Comparison of ENCODE assay signal across 11 cellular contexts in genomic region chr6:63640062-63640461, GRCh38. TPM values are rescaled to one million over a fixed set of nuclear protein-coding genes. Genes with fewer than 3 reads are reported as not detected.
DNase-seq lines count a peak whose midpoint lies in the region; ATAC-seq and TF ChIP-seq lines count a peak whose summit lies in the region.
"Had no signal": no experiment of that assay in that cellular context is flagged by ENCODE, and none has a peak within 500 bp of the region (broad histone marks: within the 10 kb centered on the region; RNA-seq: fewer than 3 reads in every experiment).

No MANE protein-coding gene starts in this region.

- H3K4me1 Mint-ChIP-seq in activated CD4-positive, alpha-beta memory T cell treated with anti-CD3 and anti-CD28 coated beads for 36 hours (ENCODE audit: low read depth), result peaks cover 63% of the 10 kb centered on the region
- H3K4me1 Mint-ChIP-seq in activated CD4-positive, alpha-beta memory T cell treated with anti-CD3 and anti-CD28 coated beads, Interleukin-2, amount 10 ng/mL, durations not matched to agents 7 days and 5 days, result peaks cover 55% of the 10 kb centered on the region
- H3K4me1 Mint-ChIP-seq in stimulated activated effector memory CD8-positive, alpha-beta T cell treated with anti-CD3 and anti-CD28 coated beads, Interleukin-12 subunit alpha, Interleukin-12 subunit beta, amount 100 ng/mL, for 72 hours, result peaks cover 40% of the 10 kb centered on the region

- DNase-seq in activated CD4-positive, alpha-beta memory T cell treated with anti-CD3 and anti-CD28 coated beads for 36 hours, result no peak
- no peak for DNase-seq in activated CD4-positive, alpha-beta memory T cell treated with anti-CD3 and anti-CD28 coated beads, Interleukin-2, amount 10 ng/mL, durations not matched to agents 7 days and 5 days
- peak; percentile 26 for DNase-seq in NCI-H226
- peak; percentile 91 for DNase-seq in fibroblast of mammary gland (ENCODE audit: low read depth)
- no peak for DNase-seq in stimulated activated effector memory CD8-positive, alpha-beta T cell treated with anti-CD3 and anti-CD28 coated beads, Interleukin-12 subunit alpha, Interleukin-12 subunit beta, amount 100 ng/mL, for 72 hours (ENCODE audit: low spot score in 2 of 2)
- no peak for DNase-seq in testis
- no peak for DNase-seq in NCI-H1105 treated with DMSO at 0.1 percent for 48 hours (lab: John Stamatoyannopoulos, UW)
- DNase-seq in DMS 273 treated with DMSO at 0.1 percent for 48 hours (lab: John Stamatoyannopoulos, UW), result no peak
- DNase-seq: cortex of kidney, NCI-H2081 treated with DMSO at 0.1 percent for 48 hours had no signal

- H3K9me3 Mint-ChIP-seq in activated CD4-positive, alpha-beta memory T cell treated with anti-CD3 and anti-CD28 coated beads for 36 hours, result no peaks in the 10 kb centered on the region
- H3K9me3 Mint-ChIP-seq in activated CD4-positive, alpha-beta memory T cell treated with anti-CD3 and anti-CD28 coated beads, Interleukin-2, amount 10 ng/mL, durations not matched to agents 7 days and 5 days, result no peaks in the 10 kb centered on the region
- no peaks in the 10 kb centered on the region for H3K9me3 Mint-ChIP-seq in stimulated activated effector memory CD8-positive, alpha-beta T cell treated with anti-CD3 and anti-CD28 coated beads, Interleukin-12 subunit alpha, Interleukin-12 subunit beta, amount 100 ng/mL, for 72 hours

- H3K4me3 ChIP-seq in fibroblast of mammary gland (ENCODE audit: control insufficient read depth, low read depth, low read length), result no peak overlapping the region
- no peak overlapping the region for H3K4me3 ChIP-seq in testis

- peaks cover 2% of the 10 kb centered on the region for H3K36me3 Mint-ChIP-seq in activated CD4-positive, alpha-beta memory T cell treated with anti-CD3 and anti-CD28 coated beads for 36 hours
- peaks cover 17% of the 10 kb centered on the region for H3K36me3 Mint-ChIP-seq in activated CD4-positive, alpha-beta memory T cell treated with anti-CD3 and anti-CD28 coated beads, Interleukin-2, amount 10 ng/mL, durations not matched to agents 7 days and 5 days (ENCODE audit: low read depth)
- H3K36me3 Mint-ChIP-seq in stimulated activated effector memory CD8-positive, alpha-beta T cell treated with anti-CD3 and anti-CD28 coated beads, Interleukin-12 subunit alpha, Interleukin-12 subunit beta, amount 100 ng/mL, for 72 hours, result peaks cover 26% of the 10 kb centered on the region

- CTCF ChIA-PET in activated CD4-positive, alpha-beta memory T cell treated with anti-CD3 and anti-CD28 coated beads for 36 hours (lab: Charles Lee), result interaction anchor here (1.0 kb wide), 1 partner anchor 42 kb away, joined by 3 read pairs; no protein-coding TSS in a partner anchor
- CTCF ChIA-PET in activated CD4-positive, alpha-beta memory T cell treated with anti-CD3 and anti-CD28 coated beads, Interleukin-2, amount 10 ng/mL, durations not matched to agents 7 days and 5 days (lab: Charles Lee), result interaction anchor here (1.0 kb wide), 1 partner anchor 42 kb away, joined by 4 read pairs; no protein-coding TSS in a partner anchor

- peaks cover 19% of the 10 kb centered on the region for H3K4me1 ChIP-seq in testis

- peak; percentile 55 for ATAC-seq in stimulated activated effector memory CD8-positive, alpha-beta T cell treated with anti-CD3 and anti-CD28 coated beads, Interleukin-12 subunit alpha, Interleukin-12 subunit beta, amount 100 ng/mL, for 72 hours

- POLR2A ChIA-PET in activated CD4-positive, alpha-beta memory T cell treated with anti-CD3 and anti-CD28 coated beads for 36 hours (lab: Charles Lee), result no interaction called here
- POLR2A ChIA-PET in activated CD4-positive, alpha-beta memory T cell treated with anti-CD3 and anti-CD28 coated beads, Interleukin-2, amount 10 ng/mL, durations not matched to agents 7 days and 5 days (lab: Charles Lee), result no interaction called here

- WGBS in testis, 2 donors, result 36 to 37% methylated on average over 2 of the region's 2 CpGs

- no peaks in the 10 kb centered on the region for H3K27me3 Mint-ChIP-seq in activated CD4-positive, alpha-beta memory T cell treated with anti-CD3 and anti-CD28 coated beads for 36 hours
- H3K27me3 Mint-ChIP-seq in activated CD4-positive, alpha-beta memory T cell treated with anti-CD3 and anti-CD28 coated beads, Interleukin-2, amount 10 ng/mL, durations not matched to agents 7 days and 5 days, result no peaks in the 10 kb centered on the region

- peak overlapping the region; percentile 11 for H3K27ac Mint-ChIP-seq in activated CD4-positive, alpha-beta memory T cell treated with anti-CD3 and anti-CD28 coated beads for 36 hours
- no peak overlapping the region for H3K27ac Mint-ChIP-seq in activated CD4-positive, alpha-beta memory T cell treated with anti-CD3 and anti-CD28 coated beads, Interleukin-2, amount 10 ng/mL, durations not matched to agents 7 days and 5 days
- no peak overlapping the region for H3K27ac Mint-ChIP-seq in stimulated activated effector memory CD8-positive, alpha-beta T cell treated with anti-CD3 and anti-CD28 coated beads, Interleukin-12 subunit alpha, Interleukin-12 subunit beta, amount 100 ng/mL, for 72 hours

- H3K27me3 ChIP-seq in testis, result no peaks in the 10 kb centered on the region

- TF ChIP-seq POLR2A in testis (IDR thresholded peaks at IDR 0.05), result no peak

- H3K36me3 ChIP-seq in testis (ENCODE audit: low read depth, missing control alignments), result no peaks in the 10 kb centered on the region

- H3K4me3 Mint-ChIP-seq in activated CD4-positive, alpha-beta memory T cell treated with anti-CD3 and anti-CD28 coated beads for 36 hours, result no peak overlapping the region
- no peak overlapping the region for H3K4me3 Mint-ChIP-seq in activated CD4-positive, alpha-beta memory T cell treated with anti-CD3 and anti-CD28 coated beads, Interleukin-2, amount 10 ng/mL, durations not matched to agents 7 days and 5 days
- no peak overlapping the region for H3K4me3 Mint-ChIP-seq in stimulated activated effector memory CD8-positive, alpha-beta T cell treated with anti-CD3 and anti-CD28 coated beads, Interleukin-12 subunit alpha, Interleukin-12 subunit beta, amount 100 ng/mL, for 72 hours

- TF ChIP-seq CTCF in fibroblast of mammary gland (conservative IDR thresholded peaks at IDR 0.05; ENCODE audit: control insufficient read depth, insufficient read depth, low read depth, low read length) (no peak), testis (IDR thresholded peaks at IDR 0.05) (no peak)

- intact Hi-C loops in activated CD4-positive, alpha-beta memory T cell treated with anti-CD3 and anti-CD28 coated beads for 36 hours (cut with micrococcal nuclease), result no loop called here
- intact Hi-C loops in testis (cut with DNase I; ENCODE audit: low total_unique reads), result no loop called here

- no peaks in the 10 kb centered on the region for H3K9me3 ChIP-seq in testis

- no peak overlapping the region for H3K27ac ChIP-seq in testis
- H3K27ac ChIP-seq: SK-N-MC had no signal

RNA-seq across cellular contexts. Expression of gene PHF3, which starts 4.5 kb away (rescaled TPM):
- total RNA-seq in activated CD4-positive, alpha-beta memory T cell treated with anti-CD3 and anti-CD28 coated beads for 36 hours, result 10 to 100 TPM; 43.0 to 43.2 TPM
- 10 to 100 TPM; 53.9 to 57.8 TPM for total RNA-seq in activated CD4-positive, alpha-beta memory T cell treated with anti-CD3 and anti-CD28 coated beads, Interleukin-2, amount 10 ng/mL, durations not matched to agents 7 days and 5 days
- total RNA-seq in testis, result 10 to 100 TPM; 76.1 to 82.4 TPM
- 18.7 TPM for polyA plus RNA-seq in testis (ENCODE audit: insufficient read depth, low read depth, low replicate concordance)

Comparison
In these comparisons a context has a peak if more than half of its experiments do, and no peak if none do; other contexts are left out.
1. DNase-seq: peak in NCI-H226 (single experiment) and fibroblast of mammary gland (single experiment); none in activated CD4-positive, alpha-beta memory T cell treated with anti-CD3 and anti-CD28 coated beads for 36 hours (single experiment), activated CD4-positive, alpha-beta memory T cell treated with anti-CD3 and anti-CD28 coated beads, Interleukin-2, amount 10 ng/mL, durations not matched to agents 7 days and 5 days (single experiment), stimulated activated effector memory CD8-positive, alpha-beta T cell treated with anti-CD3 and anti-CD28 coated beads, Interleukin-12 subunit alpha, Interleukin-12 subunit beta, amount 100 ng/mL, for 72 hours (0 of 2), testis (single experiment), NCI-H1105 treated with DMSO at 0.1 percent for 48 hours (single experiment) and DMS 273 treated with DMSO at 0.1 percent for 48 hours (single experiment).